ENCODE assay signal across 24 cellular contexts in the genomic region with DNA sequence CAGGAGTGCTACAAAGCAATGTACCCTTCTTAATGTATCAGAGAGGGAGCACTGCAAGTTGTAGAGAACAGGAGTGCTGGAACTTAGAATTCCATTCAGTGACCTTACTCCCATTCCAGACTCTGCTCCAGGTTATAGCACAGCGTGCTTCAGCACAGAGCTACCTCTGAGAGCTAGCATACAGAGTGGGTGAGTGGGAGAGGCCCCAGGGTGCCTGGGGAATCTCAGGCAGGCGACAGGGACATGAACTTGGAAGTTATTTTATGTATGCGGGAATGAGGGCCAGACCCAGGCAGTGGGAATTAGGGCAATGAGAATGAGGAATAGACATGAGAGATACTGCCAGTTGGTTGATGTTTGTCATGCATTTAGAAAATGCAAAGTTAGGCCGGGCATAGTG. TPM values are rescaled to one million over a fixed set of nuclear protein-coding genes. Genes with fewer than 3 reads are reported as not detected.
"Had no signal": no experiment of that assay in that cellular context is flagged by ENCODE, and none has a peak within 500 bp of the region (broad histone marks: within the 10 kb centered on the region; RNA-seq: fewer than 3 reads in every experiment).

No MANE protein-coding gene starts in this region.

- H3K27me3 ChIP-seq: SJCRH30 had no signal

- DNase-seq: Kasumi-1, MM.1S, NCI-H1092 treated with DMSO at 0.1 percent for 48 hours, NCI-H1436, NCI-H187, NCI-H2029, NCI-H2081 treated with DMSO at 0.1 percent for 48 hours, NCI-H2171, NCI-H226, NCI-H446, NCI-H510A, NCI-H524 treated with DMSO at 0.1 percent for 48 hours, NCI-H69, NCI-H774, RPMI8226, SHP77 treated with DMSO at 0.1 percent for 48 hours, SJCRH30 had no signal

- H3K4me3 ChIP-seq: K562, SJCRH30 had no signal

- ATAC-seq: HepG2, K562, SK-N-SH treated with all-trans-retinoic acid at 6 μM for 48 hours had no signal

- H3K36me3 ChIP-seq: SJCRH30 had no signal

- H3K9me3 ChIP-seq: SJCRH30 had no signal

- H3K27ac ChIP-seq: KMS-11, SJCRH30 had no signal

- H3K4me1 ChIP-seq: SJCRH30 had no signal

RNA-seq across cellular contexts. Expression of a gene that starts 3.7 kb away (rescaled TPM):
- total RNA-seq: HT1080, M059J, SJCRH30 had no signal
- polyA plus RNA-seq: IgD-negative memory B cell, K562 had no signal

RNA-seq across cellular contexts. Expression of a gene that starts 47.7 kb away (rescaled TPM):
- total RNA-seq: K562, M059J, SJCRH30 had no signal
- polyA plus RNA-seq: IgD-negative memory B cell, K562 had no signal
